1 cellular context compared by ENCODE assay signal in the genomic region with DNA sequence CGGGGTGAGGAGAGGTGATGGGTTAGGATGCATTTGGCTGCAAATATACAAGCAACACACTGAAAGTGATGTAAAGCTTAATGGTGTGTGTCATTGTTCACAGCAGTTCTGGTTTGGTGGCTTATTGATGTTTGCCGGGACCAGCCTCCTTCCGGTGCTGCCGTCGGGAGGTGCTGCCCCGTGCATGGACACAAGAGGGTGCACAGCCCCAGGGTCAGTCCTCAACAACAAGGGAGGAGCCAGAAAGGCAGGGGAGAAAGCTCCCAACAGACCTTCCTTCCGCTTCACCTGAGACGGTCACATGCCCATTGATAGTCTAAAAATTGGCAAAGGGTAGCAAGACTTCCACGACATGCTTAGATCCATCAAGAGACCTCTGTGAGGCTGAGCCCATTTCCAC.
TF ChIP-seq lines count a peak whose summit lies in the region.

No MANE protein-coding gene starts in this region.

TF ChIP-seq in K562, 482 proteins besides CTCF, POLR2A, EP300 and RAD21 (continued from another document):
- no peak for TF ChIP-seq PREB (CRISPR knock-in tag; IDR thresholded peaks at IDR 0.05)
- TF ChIP-seq ETV5 (CRISPR knock-in tag; IDR thresholded peaks at IDR 0.05; ENCODE audit: low read depth) = peak; percentile 65
- no peak for TF ChIP-seq ATF7 (IDR thresholded peaks at IDR 0.05)
- TF ChIP-seq, protein P1, sequence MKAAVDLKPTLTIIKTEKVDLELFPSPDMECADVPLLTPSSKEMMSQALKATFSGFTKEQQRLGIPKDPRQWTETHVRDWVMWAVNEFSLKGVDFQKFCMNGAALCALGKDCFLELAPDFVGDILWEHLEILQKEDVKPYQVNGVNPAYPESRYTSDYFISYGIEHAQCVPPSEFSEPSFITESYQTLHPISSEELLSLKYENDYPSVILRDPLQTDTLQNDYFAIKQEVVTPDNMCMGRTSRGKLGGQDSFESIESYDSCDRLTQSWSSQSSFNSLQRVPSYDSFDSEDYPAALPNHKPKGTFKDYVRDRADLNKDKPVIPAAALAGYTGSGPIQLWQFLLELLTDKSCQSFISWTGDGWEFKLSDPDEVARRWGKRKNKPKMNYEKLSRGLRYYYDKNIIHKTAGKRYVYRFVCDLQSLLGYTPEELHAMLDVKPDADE (conservative IDR thresholded peaks at IDR 0.05; ENCODE audit: control insufficient read depth, low read depth, low read length) = no peak
- no peak for TF ChIP-seq PHB (CRISPR knock-in tag; IDR thresholded peaks at IDR 0.05)
- no peak for TF ChIP-seq SFPQ (IDR thresholded peaks at IDR 0.05; ENCODE audit: low read depth, low read length)
- TF ChIP-seq ZNF740 (CRISPR knock-in tag; IDR thresholded peaks at IDR 0.05) = no peak
- TF ChIP-seq ZNF740 (tag; IDR thresholded peaks at IDR 0.05) = no peak
TF ChIP-seq in K562: peak in this region for 18.
